Comparison of ENCODE assay signal across 20 cellular contexts in the genomic region with DNA sequence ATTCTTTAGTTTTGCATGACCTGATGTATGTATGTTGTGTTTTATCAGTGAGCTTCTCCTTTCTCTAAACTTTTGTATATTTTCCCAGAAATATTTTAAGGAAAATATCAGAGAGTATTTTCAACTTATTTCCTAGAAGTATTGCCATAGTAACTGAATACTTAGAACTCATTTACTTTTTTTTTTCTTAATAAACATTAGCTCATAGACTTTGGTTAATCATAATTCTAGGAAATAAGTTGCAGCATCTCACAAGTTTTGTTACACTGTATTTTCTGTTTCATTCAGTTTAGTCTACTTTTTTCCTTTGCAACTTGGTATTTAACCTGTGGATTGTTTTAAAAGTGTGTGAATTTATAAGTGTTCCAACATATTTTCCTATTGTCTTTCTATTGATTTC. TPM values are rescaled to one million over a fixed set of nuclear protein-coding genes. Genes with fewer than 3 reads are reported as not detected.
A peak's percentile ranks its signal among the peaks of the same experiment; 100 is the strongest.
DNase-seq lines count a peak whose midpoint lies in the region; ATAC-seq and FAIRE-seq lines count a peak whose summit lies in the region.
"Had no signal": no experiment of that assay in that cellular context is flagged by ENCODE, and none has a peak within 500 bp of the region (broad histone marks: within the 10 kb centered on the region; RNA-seq: fewer than 3 reads in every experiment).

No MANE protein-coding gene starts in this region.

- FAIRE-seq in small intestine (lab: Jason Lieb, UNC), result peak; percentile 84
- no peak for FAIRE-seq in urothelium cell line (lab: Jason Lieb, UNC)
- FAIRE-seq: H1 had no signal

- H3K9me3 Mint-ChIP-seq in activated CD8-positive, alpha-beta memory T cell treated with anti-CD3 and anti-CD28 coated beads, Interleukin-2, amount 10 ng/mL, durations not matched to agents 7 days and 5 days (ENCODE audit: low read depth), result peaks cover 7% of the 10 kb centered on the region
- H3K9me3 Mint-ChIP-seq in dendritic cell treated with granulocyte-macrophage colony-stimulating factor and Interleukin-4, amounts not matched to agents 40 ng/mL and 50 ng/mL, for 4 days, result peaks cover 29% of the 10 kb centered on the region

- intact Hi-C loops in dendritic cell treated with granulocyte-macrophage colony-stimulating factor and Interleukin-4, amounts not matched to agents 40 ng/mL and 50 ng/mL, for 4 days (cut with micrococcal nuclease), result no loop called here

- H3K27ac Mint-ChIP-seq in activated CD8-positive, alpha-beta memory T cell treated with anti-CD3 and anti-CD28 coated beads, Interleukin-2, amount 10 ng/mL, durations not matched to agents 7 days and 5 days, result peak overlapping the region; percentile 81
- peak overlapping the region; percentile 80 for H3K27ac Mint-ChIP-seq in T-helper 17 cell
- H3K27ac Mint-ChIP-seq in dendritic cell treated with granulocyte-macrophage colony-stimulating factor and Interleukin-4, amounts not matched to agents 40 ng/mL and 50 ng/mL, for 4 days, result peak overlapping the region; percentile 75

- peaks cover 66% of the 10 kb centered on the region for H3K4me1 Mint-ChIP-seq in activated CD8-positive, alpha-beta memory T cell treated with anti-CD3 and anti-CD28 coated beads, Interleukin-2, amount 10 ng/mL, durations not matched to agents 7 days and 5 days
- peaks cover 47% of the 10 kb centered on the region for H3K4me1 Mint-ChIP-seq in T-helper 17 cell
- H3K4me1 Mint-ChIP-seq in dendritic cell treated with granulocyte-macrophage colony-stimulating factor and Interleukin-4, amounts not matched to agents 40 ng/mL and 50 ng/mL, for 4 days (ENCODE audit: low read depth), result peaks cover 43% of the 10 kb centered on the region

- CTCF ChIA-PET in activated CD8-positive, alpha-beta memory T cell treated with anti-CD3 and anti-CD28 coated beads, Interleukin-2, amount 10 ng/mL, durations not matched to agents 7 days and 5 days (lab: Charles Lee), result interaction anchor here (1.1 kb wide), 1 partner anchor 25 kb away, joined by 3 read pairs; no protein-coding TSS in a partner anchor

- H3K27ac ChIP-seq in small intestine (ENCODE audit: low read depth in 1 of 2, low read length in 1 of 2), result no peak overlapping the region
- H3K27ac ChIP-seq: coronary artery, gastroesophageal sphincter, KMS-11 had no signal

- peaks cover 73% of the 10 kb centered on the region for H3K36me3 Mint-ChIP-seq in activated CD8-positive, alpha-beta memory T cell treated with anti-CD3 and anti-CD28 coated beads, Interleukin-2, amount 10 ng/mL, durations not matched to agents 7 days and 5 days
- peaks cover 19% of the 10 kb centered on the region for H3K36me3 Mint-ChIP-seq in T-helper 17 cell (ENCODE audit: low read depth)
- peaks cover 76% of the 10 kb centered on the region for H3K36me3 Mint-ChIP-seq in dendritic cell treated with granulocyte-macrophage colony-stimulating factor and Interleukin-4, amounts not matched to agents 40 ng/mL and 50 ng/mL, for 4 days (ENCODE audit: low read depth)

- peak overlapping the region; percentile 32 for H3K4me3 Mint-ChIP-seq in activated CD8-positive, alpha-beta memory T cell treated with anti-CD3 and anti-CD28 coated beads, Interleukin-2, amount 10 ng/mL, durations not matched to agents 7 days and 5 days
- peak overlapping the region; percentile 13 for H3K4me3 Mint-ChIP-seq in T-helper 17 cell
- H3K4me3 Mint-ChIP-seq in dendritic cell treated with granulocyte-macrophage colony-stimulating factor and Interleukin-4, amounts not matched to agents 40 ng/mL and 50 ng/mL, for 4 days, result peak overlapping the region; percentile 11

- H3K4me1 ChIP-seq in small intestine (ENCODE audit: control insufficient read depth in 2 of 2, insufficient read depth in 1 of 2, low read depth in 1 of 2, low read length in 1 of 2), result no peaks in the 10 kb centered on the region

- H3K9me3 ChIP-seq in T-helper 17 cell (ENCODE audit: control insufficient read depth, low read length, poor library complexity, severe bottlenecking) (peaks cover 5% of the 10 kb centered on the region), small intestine (ENCODE audit: control insufficient read depth, low read depth) (no peaks in the 10 kb centered on the region)

- no peak overlapping the region for H3K4me3 ChIP-seq in small intestine (ENCODE audit: low read depth in 1 of 2, low read length in 2 of 2)
- H3K4me3 ChIP-seq: coronary artery, gastroesophageal sphincter had no signal

- H3K27me3 ChIP-seq in small intestine (ENCODE audit: control insufficient read depth in 2 of 2, insufficient read depth in 2 of 2, low read length in 2 of 2), result no peaks in the 10 kb centered on the region
- H3K27me3 ChIP-seq: gastroesophageal sphincter had no signal

- no peak for DNase-seq in activated CD8-positive, alpha-beta memory T cell treated with anti-CD3 and anti-CD28 coated beads, Interleukin-2, amount 10 ng/mL, durations not matched to agents 7 days and 5 days
- DNase-seq in activated CD8-positive, alpha-beta memory T cell treated with anti-CD3 and anti-CD28 coated beads for 24 hours, result no peak
- no peak for DNase-seq in T-helper 17 cell
- no peak for DNase-seq in small intestine
- DNase-seq in urothelium cell line (ENCODE audit: low spot score), result no peak
- DNase-seq: EL; left ventricle myocardium superior; NCI-H1105; NCI-H2171; NCI-H774; stimulated activated CD4-positive, alpha-beta T cell treated with anti-CD3 and anti-CD28 coated beads, Interleukin-15, amount 100 ng/mL, for 24 hours had no signal

- peak; percentile 31 for ATAC-seq in activated CD8-positive, alpha-beta memory T cell treated with anti-CD3 and anti-CD28 coated beads, Interleukin-2, amount 10 ng/mL, durations not matched to agents 7 days and 5 days
- ATAC-seq in T-helper 17 cell (no peak), GM18868 (IDR thresholded peaks at IDR 0.05; ENCODE audit: unreplicated experiment) (no peak), GM18858 (IDR thresholded peaks at IDR 0.05; ENCODE audit: unreplicated experiment) (no peak)
- ATAC-seq: gastroesophageal sphincter, left ventricle myocardium superior, Panc1, SK-N-SH treated with all-trans-retinoic acid at 6 μM for 48 hours had no signal

- H3K36me3 ChIP-seq in small intestine (ENCODE audit: control insufficient read depth in 2 of 2, insufficient read depth in 2 of 2, low read length in 2 of 2), result peaks cover 1 to 8% of the 10 kb centered on the region in 2 donors

- H3K27me3 Mint-ChIP-seq in activated CD8-positive, alpha-beta memory T cell treated with anti-CD3 and anti-CD28 coated beads, Interleukin-2, amount 10 ng/mL, durations not matched to agents 7 days and 5 days, result no peaks in the 10 kb centered on the region
- no peaks in the 10 kb centered on the region for H3K27me3 Mint-ChIP-seq in T-helper 17 cell
- H3K27me3 Mint-ChIP-seq in dendritic cell treated with granulocyte-macrophage colony-stimulating factor and Interleukin-4, amounts not matched to agents 40 ng/mL and 50 ng/mL, for 4 days, result no peaks in the 10 kb centered on the region

RNA-seq across cellular contexts. Expression of gene SMCHD1, which starts 27.5 kb away (rescaled TPM):
- 100 to 1,000 TPM; 129 to 174 TPM for total RNA-seq in activated CD8-positive, alpha-beta memory T cell treated with anti-CD3 and anti-CD28 coated beads, Interleukin-2, amount 10 ng/mL, durations not matched to agents 7 days and 5 days
- 100 to 1,000 TPM; 288 to 316 TPM for total RNA-seq in T-helper 17 cell
- 10 to 100 TPM; 11.2 to 14.6 (median 14.1) TPM for polyA plus RNA-seq in small intestine
